In the genomic region with DNA sequence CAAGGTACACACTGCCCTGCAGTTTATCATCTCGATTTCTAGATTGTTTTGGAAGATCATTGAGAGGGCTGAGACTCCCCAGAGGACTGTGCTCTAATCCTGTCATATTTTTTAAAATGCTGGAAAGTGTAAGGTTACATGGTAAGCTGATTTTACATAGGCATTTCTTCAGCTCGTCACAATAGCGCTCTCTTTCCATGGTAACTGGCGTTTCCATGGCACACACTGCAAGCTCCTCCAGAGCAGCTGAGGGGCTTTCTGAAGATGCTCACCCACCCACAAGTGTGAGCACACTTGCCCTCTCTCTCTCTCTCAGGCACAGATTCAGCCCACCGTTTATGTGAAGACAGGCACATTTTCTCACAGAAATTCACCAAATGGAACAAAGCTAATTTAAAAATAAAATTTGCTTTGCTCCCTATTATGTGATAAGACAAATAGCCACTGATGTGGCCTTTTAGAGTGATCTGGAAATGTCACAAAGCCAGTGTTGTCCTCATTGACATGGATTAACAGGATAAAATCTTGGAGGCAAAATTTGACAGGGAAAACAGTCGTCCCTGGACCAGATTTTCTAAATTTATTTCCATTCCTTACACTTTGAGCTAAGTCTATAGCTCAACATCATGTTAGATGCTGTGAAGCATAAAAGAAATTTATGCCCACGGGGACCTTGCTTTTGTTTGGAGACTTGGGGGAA, we compare ENCODE assay signal across 2 cellular contexts.
TF ChIP-seq lines count a peak whose summit lies in the region.

No MANE protein-coding gene starts in this region.

TF ChIP-seq in neural cell, 6 proteins besides CTCF, POLR2A, EP300 and RAD21 (continued from another document):
- TF ChIP-seq, protein P1, sequence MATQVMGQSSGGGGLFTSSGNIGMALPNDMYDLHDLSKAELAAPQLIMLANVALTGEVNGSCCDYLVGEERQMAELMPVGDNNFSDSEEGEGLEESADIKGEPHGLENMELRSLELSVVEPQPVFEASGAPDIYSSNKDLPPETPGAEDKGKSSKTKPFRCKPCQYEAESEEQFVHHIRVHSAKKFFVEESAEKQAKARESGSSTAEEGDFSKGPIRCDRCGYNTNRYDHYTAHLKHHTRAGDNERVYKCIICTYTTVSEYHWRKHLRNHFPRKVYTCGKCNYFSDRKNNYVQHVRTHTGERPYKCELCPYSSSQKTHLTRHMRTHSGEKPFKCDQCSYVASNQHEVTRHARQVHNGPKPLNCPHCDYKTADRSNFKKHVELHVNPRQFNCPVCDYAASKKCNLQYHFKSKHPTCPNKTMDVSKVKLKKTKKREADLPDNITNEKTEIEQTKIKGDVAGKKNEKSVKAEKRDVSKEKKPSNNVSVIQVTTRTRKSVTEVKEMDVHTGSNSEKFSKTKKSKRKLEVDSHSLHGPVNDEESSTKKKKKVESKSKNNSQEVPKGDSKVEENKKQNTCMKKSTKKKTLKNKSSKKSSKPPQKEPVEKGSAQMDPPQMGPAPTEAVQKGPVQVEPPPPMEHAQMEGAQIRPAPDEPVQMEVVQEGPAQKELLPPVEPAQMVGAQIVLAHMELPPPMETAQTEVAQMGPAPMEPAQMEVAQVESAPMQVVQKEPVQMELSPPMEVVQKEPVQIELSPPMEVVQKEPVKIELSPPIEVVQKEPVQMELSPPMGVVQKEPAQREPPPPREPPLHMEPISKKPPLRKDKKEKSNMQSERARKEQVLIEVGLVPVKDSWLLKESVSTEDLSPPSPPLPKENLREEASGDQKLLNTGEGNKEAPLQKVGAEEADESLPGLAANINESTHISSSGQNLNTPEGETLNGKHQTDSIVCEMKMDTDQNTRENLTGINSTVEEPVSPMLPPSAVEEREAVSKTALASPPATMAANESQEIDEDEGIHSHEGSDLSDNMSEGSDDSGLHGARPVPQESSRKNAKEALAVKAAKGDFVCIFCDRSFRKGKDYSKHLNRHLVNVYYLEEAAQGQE (IDR thresholded peaks at IDR 0.05; ENCODE audit: borderline replicate concordance): peak; percentile 33
- TF ChIP-seq POLR2AphosphoS5 (IDR thresholded peaks at IDR 0.05): peak; percentile 38

TF ChIP-seq in HepG2, 621 proteins besides CTCF, POLR2A, EP300 and RAD21 (continued from another document):
- TF ChIP-seq, protein P2, sequence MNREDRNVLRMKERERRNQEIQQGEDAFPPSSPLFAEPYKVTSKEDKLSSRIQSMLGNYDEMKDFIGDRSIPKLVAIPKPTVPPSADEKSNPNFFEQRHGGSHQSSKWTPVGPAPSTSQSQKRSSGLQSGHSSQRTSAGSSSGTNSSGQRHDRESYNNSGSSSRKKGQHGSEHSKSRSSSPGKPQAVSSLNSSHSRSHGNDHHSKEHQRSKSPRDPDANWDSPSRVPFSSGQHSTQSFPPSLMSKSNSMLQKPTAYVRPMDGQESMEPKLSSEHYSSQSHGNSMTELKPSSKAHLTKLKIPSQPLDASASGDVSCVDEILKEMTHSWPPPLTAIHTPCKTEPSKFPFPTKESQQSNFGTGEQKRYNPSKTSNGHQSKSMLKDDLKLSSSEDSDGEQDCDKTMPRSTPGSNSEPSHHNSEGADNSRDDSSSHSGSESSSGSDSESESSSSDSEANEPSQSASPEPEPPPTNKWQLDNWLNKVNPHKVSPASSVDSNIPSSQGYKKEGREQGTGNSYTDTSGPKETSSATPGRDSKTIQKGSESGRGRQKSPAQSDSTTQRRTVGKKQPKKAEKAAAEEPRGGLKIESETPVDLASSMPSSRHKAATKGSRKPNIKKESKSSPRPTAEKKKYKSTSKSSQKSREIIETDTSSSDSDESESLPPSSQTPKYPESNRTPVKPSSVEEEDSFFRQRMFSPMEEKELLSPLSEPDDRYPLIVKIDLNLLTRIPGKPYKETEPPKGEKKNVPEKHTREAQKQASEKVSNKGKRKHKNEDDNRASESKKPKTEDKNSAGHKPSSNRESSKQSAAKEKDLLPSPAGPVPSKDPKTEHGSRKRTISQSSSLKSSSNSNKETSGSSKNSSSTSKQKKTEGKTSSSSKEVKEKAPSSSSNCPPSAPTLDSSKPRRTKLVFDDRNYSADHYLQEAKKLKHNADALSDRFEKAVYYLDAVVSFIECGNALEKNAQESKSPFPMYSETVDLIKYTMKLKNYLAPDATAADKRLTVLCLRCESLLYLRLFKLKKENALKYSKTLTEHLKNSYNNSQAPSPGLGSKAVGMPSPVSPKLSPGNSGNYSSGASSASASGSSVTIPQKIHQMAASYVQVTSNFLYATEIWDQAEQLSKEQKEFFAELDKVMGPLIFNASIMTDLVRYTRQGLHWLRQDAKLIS (CRISPR knock-in tag; IDR thresholded peaks at IDR 0.05): no peak
- TF ChIP-seq ZNF432 (CRISPR knock-in tag; IDR thresholded peaks at IDR 0.05; ENCODE audit: borderline replicate concordance) (no peak), PHB2 (IDR thresholded peaks at IDR 0.05; ENCODE audit: partially characterized antibody) (no peak), PTBP1 (IDR thresholded peaks at IDR 0.05; ENCODE audit: low read depth, low read length, poor library complexity, severe bottlenecking) (no peak), BORCS8-MEF2B (CRISPR knock-in tag; IDR thresholded peaks at IDR 0.05) (no peak)
- TF ChIP-seq, protein P3, sequence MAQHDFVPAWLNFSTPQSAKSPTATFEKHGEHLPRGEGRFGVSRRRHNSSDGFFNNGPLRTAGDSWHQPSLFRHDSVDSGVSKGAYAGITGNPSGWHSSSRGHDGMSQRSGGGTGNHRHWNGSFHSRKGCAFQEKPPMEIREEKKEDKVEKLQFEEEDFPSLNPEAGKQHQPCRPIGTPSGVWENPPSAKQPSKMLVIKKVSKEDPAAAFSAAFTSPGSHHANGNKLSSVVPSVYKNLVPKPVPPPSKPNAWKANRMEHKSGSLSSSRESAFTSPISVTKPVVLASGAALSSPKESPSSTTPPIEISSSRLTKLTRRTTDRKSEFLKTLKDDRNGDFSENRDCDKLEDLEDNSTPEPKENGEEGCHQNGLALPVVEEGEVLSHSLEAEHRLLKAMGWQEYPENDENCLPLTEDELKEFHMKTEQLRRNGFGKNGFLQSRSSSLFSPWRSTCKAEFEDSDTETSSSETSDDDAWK (CRISPR knock-in tag; IDR thresholded peaks at IDR 0.05): no peak
TF ChIP-seq in HepG2: peak in this region for 0.
